ENCODE assay signal across 34 cellular contexts in the genomic region with DNA sequence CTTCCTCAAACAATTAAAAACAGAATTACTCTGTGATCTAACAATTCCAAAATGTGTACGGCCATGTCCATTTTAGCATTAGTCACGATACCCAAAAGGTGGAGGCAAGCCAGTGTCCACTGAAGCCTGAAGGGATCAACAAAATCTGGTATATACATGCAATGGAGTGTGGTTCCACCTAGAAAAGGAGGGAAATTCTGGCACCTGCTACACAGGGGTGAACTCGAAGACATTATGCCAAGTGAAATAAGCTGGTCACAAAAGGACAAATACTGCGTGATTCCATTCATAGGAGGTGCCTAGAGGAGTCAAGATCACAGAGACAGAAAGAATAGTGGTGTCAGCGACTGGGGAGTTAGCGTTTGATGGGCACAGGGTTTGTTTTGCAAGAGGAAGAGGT.
"Had no signal": no experiment of that assay in that cellular context is flagged by ENCODE, and none has a peak within 500 bp of the region (broad histone marks: within the 10 kb centered on the region; RNA-seq: fewer than 3 reads in every experiment).

No MANE protein-coding gene starts in this region.

- DNase-seq: activated B cell treated with CpG ODN at 0.5 μM for 24 hours; activated CD4-positive, alpha-beta memory T cell treated with anti-CD3 and anti-CD28 coated beads for 36 hours; activated CD4-positive, alpha-beta T cell treated with anti-CD3 and anti-CD28 coated beads for 4 hours; activated CD4-positive, alpha-beta T cell treated with anti-CD3 and anti-CD28 coated beads, Interleukin-2, amount 50 U/mL, for 1 hour; activated CD4-positive, CD25-positive, alpha-beta regulatory T cell treated with anti-CD3 and anti-CD28 coated beads, Interleukin-2, amount 50 U/mL, for 72 hours; activated CD8-positive, alpha-beta memory T cell treated with anti-CD3 and anti-CD28 coated beads, Interleukin-2, amount 50 U/mL, for 4 hours; activated effector memory CD4-positive, alpha-beta T cell treated with Interleukin-2 at 50 U/mL for 16 hours; activated naive CD4-positive, alpha-beta T cell treated with anti-CD3 and anti-CD28 coated beads, Interleukin-2, amount 10 ng/mL, durations not matched to agents 7 days and 5 days; activated naive CD8-positive, alpha-beta T cell treated with anti-CD3 and anti-CD28 coated beads, Interleukin-2, amount 50 U/mL, for 24 hours; activated T-cell treated with anti-CD3 and anti-CD28 coated beads, Interleukin-2, amount 50 U/mL, for 48 hours; anterior cingulate cortex; brain microvascular endothelial cell; central memory CD4-positive, alpha-beta T cell; Kasumi-1; KG1; MM.1S; MV-4-11; NCI-H1092; NCI-H1436 treated with DMSO at 0.1 percent for 48 hours; NCI-H187; NCI-H2029 treated with DMSO at 0.1 percent for 48 hours; NCI-H2107; NCI-H2171 treated with DMSO at 0.1 percent for 48 hours; NCI-H2227 treated with DMSO at 0.1 percent for 48 hours; NCI-H510A treated with DMSO at 0.1 percent for 48 hours; NCI-H526 treated with DMSO at 0.1 percent for 48 hours; NCI-H774; RPMI8226; SHP77 treated with DMSO at 0.1 percent for 48 hours; T-cell; T-helper 17 cell had no signal

- H3K27ac ChIP-seq: brain microvascular endothelial cell, VCaP had no signal

- H3K27me3 ChIP-seq: brain microvascular endothelial cell had no signal

- H3K36me3 ChIP-seq: brain microvascular endothelial cell had no signal

- ATAC-seq: activated naive CD8-positive, alpha-beta T cell treated with anti-CD3 and anti-CD28 coated beads, Interleukin-2, amount 50 U/mL, for 24 hours; Panc1; SK-N-SH treated with all-trans-retinoic acid at 6 μM for 48 hours; T-cell; T-helper 17 cell had no signal
